1 cellular context compared by ENCODE assay signal in the genomic region with DNA sequence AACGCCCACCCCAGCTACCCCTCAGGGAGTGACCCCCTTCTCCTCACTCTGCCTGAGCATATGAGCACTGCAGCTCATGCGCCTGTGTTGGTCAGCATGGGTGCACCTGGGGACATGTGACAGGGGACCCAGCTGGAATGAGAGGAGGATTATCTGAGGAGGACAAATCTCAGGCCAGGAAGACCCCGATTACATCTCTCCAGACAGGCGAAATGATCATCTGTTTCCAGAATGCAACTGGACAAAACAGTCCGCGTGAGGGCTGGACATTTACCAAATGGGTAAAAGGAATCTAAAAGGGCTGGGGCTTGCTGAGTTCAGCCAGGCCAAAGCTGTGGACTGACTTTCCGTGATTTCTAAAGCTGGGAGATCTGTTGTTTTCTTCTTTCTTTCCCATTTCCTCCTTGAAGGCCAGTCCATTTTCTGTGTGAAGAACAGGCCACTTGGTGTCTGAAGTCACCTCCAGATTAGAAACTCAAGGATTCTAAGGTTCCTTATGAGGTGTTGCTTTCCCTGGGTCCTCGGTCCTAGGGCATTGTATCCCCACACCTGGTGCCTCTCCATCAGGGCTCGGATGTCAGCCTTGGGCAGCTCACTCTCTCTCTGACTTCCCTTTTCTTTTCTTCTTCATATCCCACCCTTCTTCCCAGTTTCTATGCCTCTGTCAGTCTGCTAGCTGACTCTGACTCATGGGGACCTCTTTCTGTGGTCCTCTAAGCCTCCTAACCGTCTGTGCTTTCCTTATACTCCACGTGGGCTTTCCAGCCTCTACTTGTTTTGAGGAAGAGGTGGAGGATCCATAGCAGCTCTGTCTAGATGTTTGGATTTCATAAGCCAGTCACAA.
TF ChIP-seq lines count a peak whose summit lies in the region.

No MANE protein-coding gene starts in this region.

TF ChIP-seq in HepG2, 621 proteins besides CTCF, POLR2A, EP300 and RAD21 (continued from another document):
- TF ChIP-seq ZIK1 (CRISPR knock-in tag; IDR thresholded peaks at IDR 0.05; ENCODE audit: borderline replicate concordance, low read depth): no peak
- no peak for TF ChIP-seq ZSCAN22 (CRISPR knock-in tag; IDR thresholded peaks at IDR 0.05)
- TF ChIP-seq, protein P1, sequence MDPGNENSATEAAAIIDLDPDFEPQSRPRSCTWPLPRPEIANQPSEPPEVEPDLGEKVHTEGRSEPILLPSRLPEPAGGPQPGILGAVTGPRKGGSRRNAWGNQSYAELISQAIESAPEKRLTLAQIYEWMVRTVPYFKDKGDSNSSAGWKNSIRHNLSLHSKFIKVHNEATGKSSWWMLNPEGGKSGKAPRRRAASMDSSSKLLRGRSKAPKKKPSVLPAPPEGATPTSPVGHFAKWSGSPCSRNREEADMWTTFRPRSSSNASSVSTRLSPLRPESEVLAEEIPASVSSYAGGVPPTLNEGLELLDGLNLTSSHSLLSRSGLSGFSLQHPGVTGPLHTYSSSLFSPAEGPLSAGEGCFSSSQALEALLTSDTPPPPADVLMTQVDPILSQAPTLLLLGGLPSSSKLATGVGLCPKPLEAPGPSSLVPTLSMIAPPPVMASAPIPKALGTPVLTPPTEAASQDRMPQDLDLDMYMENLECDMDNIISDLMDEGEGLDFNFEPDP (CRISPR knock-in tag; conservative IDR thresholded peaks at IDR 0.05): 0 out of 2 replicates have a peak, but pooled peaks have one; percentile 90
